19 cellular contexts compared by ENCODE assay signal in the genomic region with DNA sequence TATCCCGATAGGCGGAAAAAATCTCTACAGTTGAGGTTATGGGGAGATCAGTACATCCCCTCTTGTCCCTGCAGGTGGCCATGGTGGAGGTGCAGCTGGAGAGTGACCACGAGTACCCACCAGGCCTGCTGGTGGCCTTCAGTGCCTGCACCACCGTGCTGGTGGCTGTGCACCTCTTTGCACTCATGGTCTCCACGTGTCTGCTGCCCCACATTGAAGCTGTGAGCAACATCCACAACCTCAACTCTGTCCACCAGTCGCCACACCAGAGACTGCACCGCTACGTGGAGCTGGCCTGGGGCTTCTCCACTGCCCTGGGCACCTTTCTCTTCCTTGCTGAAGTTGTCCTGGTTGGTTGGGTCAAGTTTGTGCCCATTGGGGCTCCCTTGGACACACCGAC. TPM values are rescaled to one million over a fixed set of nuclear protein-coding genes. Genes with fewer than 3 reads are reported as not detected.
DNase-seq lines count a peak whose midpoint lies in the region; ATAC-seq, FAIRE-seq and TF ChIP-seq lines count a peak whose summit lies in the region.
"Had no signal": no experiment of that assay in that cellular context is flagged by ENCODE, and none has a peak within 500 bp of the region (broad histone marks: within the 10 kb centered on the region; RNA-seq: fewer than 3 reads in every experiment).

No MANE protein-coding gene starts in this region.

- CTCF ChIA-PET in H1 (lab: Charles Lee; ENCODE audit: partially characterized antibody) = interaction anchor here (0.8 to 4.1 kb wide), 28 partner anchors 8 to 915 kb away, joined by 3 to 39 read pairs (median 4); a partner anchor contains a TSS

- H3K79me1 ChIP-seq in H1 (ENCODE audit: low read depth, low read length) = no peaks in the 10 kb centered on the region; the same call in 1 of the 2 replicates

- H3K9me3 Mint-ChIP-seq in activated T-helper 17 cell treated with anti-CD3 and anti-CD28 coated beads, Interleukin-2, amount 50 U/mL, for 72 hours = no peaks in the 10 kb centered on the region
- H3K9me3 Mint-ChIP-seq: activated CD8-positive, alpha-beta T cell treated with anti-CD3 and anti-CD28 coated beads for 36 hours; activated naive CD8-positive, alpha-beta T cell treated with anti-CD3 and anti-CD28 coated beads, Interleukin-2, amount 10 ng/mL, durations not matched to agents 7 days and 5 days; natural killer cell; T-helper 1 cell treated with Interleukin-12 subunit alpha and Interleukin-12 subunit beta and Interleukin-4 antibody, amounts not matched to agents 30 μg/mL and 1 μg/mL, for 36 hours had no signal

- peak overlapping the region; percentile 12 for H3K9ac ChIP-seq in NT2/D1 (ENCODE audit: insufficient read length, low read depth)
- H3K9ac ChIP-seq in H1 (replicated peaks in 1 of 4; ENCODE audit: extremely low read depth in 1 of 4, low read depth in 3 of 4, low read length in 3 of 4) = no peak overlapping the region
- H3K9ac ChIP-seq: GM23248 had no signal

- H4K91ac ChIP-seq in H1 (replicated peaks; ENCODE audit: insufficient read length, low read length) = no peak overlapping the region

- TF ChIP-seq RAD21 in H1 (IDR thresholded peaks at IDR 0.05 in 1 of 2, conservative IDR thresholded peaks at IDR 0.05 in 1 of 2; ENCODE audit: low read depth in 2 of 2, low read length in 2 of 2) = no peak

- no peak overlapping the region for H2BK20ac ChIP-seq in H1 (ENCODE audit: low read length)

- H2BK120ac ChIP-seq in H1 (replicated peaks; ENCODE audit: low read depth, low read length) = no peak overlapping the region

- H3K23ac ChIP-seq in H1 (ENCODE audit: insufficient read length) = no peak overlapping the region

- no peak overlapping the region for H3K14ac ChIP-seq in H1 (ENCODE audit: insufficient read length)

- no peak overlapping the region for H2AK5ac ChIP-seq in H1 (ENCODE audit: low read depth, low read length)

- H4K5ac ChIP-seq in H1 (ENCODE audit: insufficient read length, low read depth, low read length) = no peak overlapping the region

- H3K4me1 ChIP-seq in DOHH2 (ENCODE audit: control insufficient read depth, low read length) = peaks cover 40% of the 10 kb centered on the region
- H3K4me1 ChIP-seq in NT2/D1 (ENCODE audit: insufficient read depth, insufficient read length) = peaks cover 14% of the 10 kb centered on the region
- H3K4me1 ChIP-seq in H1 (replicated peaks in 1 of 4; ENCODE audit: control insufficient read depth in 3 of 4, insufficient read depth in 4 of 4, low read length in 3 of 4) = peaks cover 0 to 17% (median 11%) of the 10 kb centered on the region in 4 experiments; a peak in 5 of 7 replicates
- peaks cover 0 to 57% (median 50%) of the 10 kb centered on the region in 4 donors for H3K4me1 ChIP-seq in sigmoid colon

- intact Hi-C loops in sigmoid colon (cut with DNase I) = loop anchor here (10.0 kb wide), 1 partner anchor 502 kb away; a partner anchor contains a TSS

- H3K4me2 ChIP-seq in DOHH2 (ENCODE audit: low read length) (0 out of 2 replicates have a peak overlapping the region, but pooled peaks have one; percentile 35), H1 (ENCODE audit: insufficient read depth in 1 of 2, low read depth in 2 of 2, low read length in 2 of 2) (no peak overlapping the region)

- no peaks in the 10 kb centered on the region for H4K20me1 ChIP-seq in DOHH2 (ENCODE audit: control insufficient read depth, insufficient read depth, low read depth, low read length)
- peaks cover 0 to 8% of the 10 kb centered on the region in 2 experiments for H4K20me1 ChIP-seq in H1 (replicated peaks in 1 of 2; ENCODE audit: control insufficient read depth in 1 of 2, insufficient read depth in 2 of 2, low read length in 2 of 2)

- no peak overlapping the region for H2BK5ac ChIP-seq in H1 (ENCODE audit: low read depth, low read length)

- H3F3A ChIP-seq in DOHH2 (ENCODE audit: control insufficient read depth, insufficient read depth) = peaks cover 15% of the 10 kb centered on the region

- peaks cover 18% of the 10 kb centered on the region for H3K36me3 Mint-ChIP-seq in activated T-helper 17 cell treated with anti-CD3 and anti-CD28 coated beads, Interleukin-2, amount 50 U/mL, for 72 hours (ENCODE audit: low read depth)
- H3K36me3 Mint-ChIP-seq: natural killer cell had no signal

- WGBS in H1 (ENCODE audit: extremely low coverage in 1 of 2, insufficient coverage in 1 of 2, insufficient read length in 1 of 2, insufficient replicate concordance in 2 of 2, low coverage in 1 of 2, low lambda C conversion rate in 2 of 2, missing lambda C conversion rate in 1 of 2), 2 experiments = 75% methylated on average over 9 of the region's 9 CpGs; no CpG with 5 or more reads in 1 of the 2 experiments
- WGBS in sigmoid colon, 2 donors = 82 to 88% methylated on average over 9 of the region's 9 CpGs

- H3K4me3 ChIP-seq in DOHH2 (ENCODE audit: low read length) = no peak overlapping the region
- no peak overlapping the region for H3K4me3 ChIP-seq in NT2/D1 (ENCODE audit: insufficient read length, low read depth)
- H3K4me3 ChIP-seq in H1 (ENCODE audit: extremely low read depth in 1 of 4, insufficient read depth in 2 of 4, low read depth in 3 of 4, low read length in 4 of 4) = no peak overlapping the region
- H3K4me3 ChIP-seq in sigmoid colon = no peak overlapping the region
- no peak overlapping the region for H3K4me3 ChIP-seq in coronary artery
- H3K4me3 ChIP-seq: GM23248, pancreas, right atrium auricular region, spleen, upper lobe of left lung had no signal

- no peak for DNase-seq in NT2/D1 (ENCODE audit: low read depth, low spot score)
- no peak for DNase-seq in H1 (ENCODE audit: low read depth in 1 of 2, low spot score in 2 of 2)
- no peak for DNase-seq in sigmoid colon
- DNase-seq in coronary artery (ENCODE audit: low spot score) = no peak
- DNase-seq: activated CD4-positive, alpha-beta T cell treated with anti-CD3 and anti-CD28 coated beads for 1 hour; kidney had no signal

- H2BK12ac ChIP-seq in H1 (ENCODE audit: low read depth, low read length) = peak overlapping the region; percentile 52; the same call in 1 of the 2 replicates

- FAIRE-seq in H1 (lab: Jason Lieb, UNC) = no peak
- FAIRE-seq: kidney, pancreas had no signal

- ATAC-seq in activated T-helper 17 cell treated with anti-CD3 and anti-CD28 coated beads, Interleukin-2, amount 50 U/mL, for 72 hours (replicated peaks) = no peak
- no peak for ATAC-seq in GM21360 (IDR thresholded peaks at IDR 0.05; ENCODE audit: unreplicated experiment)
- ATAC-seq: natural killer cell, pancreas had no signal

- no peak overlapping the region for H2AFZ ChIP-seq in H1 (ENCODE audit: low read length)
- H2AFZ ChIP-seq: GM23248 had no signal

- H3K4me3 Mint-ChIP-seq in activated T-helper 17 cell treated with anti-CD3 and anti-CD28 coated beads, Interleukin-2, amount 50 U/mL, for 72 hours = no peak overlapping the region
- H3K4me3 Mint-ChIP-seq: activated CD8-positive, alpha-beta T cell treated with anti-CD3 and anti-CD28 coated beads for 36 hours; activated naive CD8-positive, alpha-beta T cell treated with anti-CD3 and anti-CD28 coated beads, Interleukin-2, amount 10 ng/mL, durations not matched to agents 7 days and 5 days; natural killer cell; T-helper 1 cell treated with Interleukin-12 subunit alpha and Interleukin-12 subunit beta and Interleukin-4 antibody, amounts not matched to agents 30 μg/mL and 1 μg/mL, for 36 hours had no signal

- H3K79me2 ChIP-seq in DOHH2 (ENCODE audit: control insufficient read depth, low read length) (peaks cover 13% of the 10 kb centered on the region), H1 (ENCODE audit: control insufficient read depth in 1 of 2, insufficient read depth in 2 of 2, low read length in 2 of 2) (no peaks in the 10 kb centered on the region)

- no peak overlapping the region for H3K56ac ChIP-seq in H1 (replicated peaks; ENCODE audit: insufficient read length, low read depth, low read length)

- no peaks in the 10 kb centered on the region for H3K9me3 ChIP-seq in DOHH2 (ENCODE audit: control insufficient read depth, insufficient read depth, low read length)
- H3K9me3 ChIP-seq in NT2/D1 (ENCODE audit: insufficient read depth, low read length) = no peaks in the 10 kb centered on the region
- no peaks in the 10 kb centered on the region for H3K9me3 ChIP-seq in H1 (ENCODE audit: insufficient read depth in 2 of 2, low read depth in 1 of 2, low read length in 1 of 2)
- no peaks in the 10 kb centered on the region for H3K9me3 ChIP-seq in sigmoid colon
- H3K9me3 ChIP-seq: pancreas, right atrium auricular region, spleen, upper lobe of left lung had no signal

- H3K18ac ChIP-seq in H1 (ENCODE audit: extremely low read depth, low read length) = no peak overlapping the region

- H3K27ac ChIP-seq in DOHH2 (ENCODE audit: low read depth, low read length) (no peak overlapping the region), H1 (ENCODE audit: low read depth, low read length) (no peak overlapping the region), sigmoid colon (peak overlapping the region; percentile 24 to 94 (median 74)), coronary artery (peak overlapping the region in 1 of 2 donors; percentile 46)
- H3K27ac ChIP-seq: epithelial cell of prostate, pancreas, right atrium auricular region, upper lobe of left lung had no signal

- no peak for TF ChIP-seq EP300 in H1 (IDR thresholded peaks at IDR 0.05; ENCODE audit: borderline replicate concordance in 1 of 2, low read depth in 2 of 2, low read length in 2 of 2)
- no peak for TF ChIP-seq EP300 in sigmoid colon (IDR thresholded peaks at IDR 0.05)

- POLR2A ChIA-PET in H1 (lab: Charles Lee; ENCODE audit: partially characterized antibody) = interaction anchor here (0.6 to 3.3 kb wide), 18 partner anchors 10 to 948 kb away, joined by 3 to 26 read pairs (median 4); a partner anchor contains a TSS

- H4K8ac ChIP-seq in H1 (ENCODE audit: extremely low read depth, insufficient read depth, low read length) = no peak overlapping the region

- no peak overlapping the region for H3K4ac ChIP-seq in H1 (replicated peaks; ENCODE audit: insufficient read length, low read depth, low read length)

- TF ChIP-seq POLR2A in H1 (IDR thresholded peaks at IDR 0.05; ENCODE audit: control extremely low read depth in 1 of 2, low read depth in 2 of 2, low read length in 2 of 2) = no peak
- TF ChIP-seq POLR2A in sigmoid colon (IDR thresholded peaks at IDR 0.05) = no peak

- H3K4me1 Mint-ChIP-seq in activated T-helper 17 cell treated with anti-CD3 and anti-CD28 coated beads, Interleukin-2, amount 50 U/mL, for 72 hours = peaks cover 5% of the 10 kb centered on the region

- TF ChIP-seq CTCF in DOHH2 (IDR thresholded peaks at IDR 0.05; ENCODE audit: low read depth, low read length, poor library complexity, severe bottlenecking) (no peak), H1 (IDR thresholded peaks at IDR 0.05; ENCODE audit: control extremely low read depth in 1 of 3, insufficient read depth in 1 of 3, low read depth in 1 of 3, low read length in 3 of 3) (no peak), sigmoid colon (IDR thresholded peaks at IDR 0.05) (no peak), coronary artery (IDR thresholded peaks at IDR 0.05) (no peak)

- no peak overlapping the region for H3K27ac Mint-ChIP-seq in activated T-helper 17 cell treated with anti-CD3 and anti-CD28 coated beads, Interleukin-2, amount 50 U/mL, for 72 hours
- H3K27ac Mint-ChIP-seq: activated CD8-positive, alpha-beta T cell treated with anti-CD3 and anti-CD28 coated beads for 36 hours; activated naive CD8-positive, alpha-beta T cell treated with anti-CD3 and anti-CD28 coated beads, Interleukin-2, amount 10 ng/mL, durations not matched to agents 7 days and 5 days; T-helper 1 cell treated with Interleukin-12 subunit alpha and Interleukin-12 subunit beta and Interleukin-4 antibody, amounts not matched to agents 30 μg/mL and 1 μg/mL, for 36 hours had no signal

- no peaks in the 10 kb centered on the region for H3K27me3 Mint-ChIP-seq in activated T-helper 17 cell treated with anti-CD3 and anti-CD28 coated beads, Interleukin-2, amount 50 U/mL, for 72 hours
- H3K27me3 Mint-ChIP-seq: activated CD8-positive, alpha-beta T cell treated with anti-CD3 and anti-CD28 coated beads for 36 hours; activated naive CD8-positive, alpha-beta T cell treated with anti-CD3 and anti-CD28 coated beads, Interleukin-2, amount 10 ng/mL, durations not matched to agents 7 days and 5 days had no signal

- H3K36me3 ChIP-seq in DOHH2 (ENCODE audit: control insufficient read depth, low read length) (0 out of 2 replicates have a peak, but pooled peaks cover 5% of the 10 kb centered on the region), NT2/D1 (ENCODE audit: insufficient read depth, insufficient read length, low read length) (peaks cover 6% of the 10 kb centered on the region), H1 (ENCODE audit: control insufficient read depth in 2 of 4, insufficient read depth in 4 of 4, low read length in 3 of 4) (no peaks in the 10 kb centered on the region), sigmoid colon (no peaks in the 10 kb centered on the region)
- H3K36me3 ChIP-seq: pancreas, right atrium auricular region had no signal

- no peak overlapping the region for H2BK15ac ChIP-seq in H1 (ENCODE audit: low read length)

- H3K9me2 ChIP-seq in DOHH2 (replicated peaks; ENCODE audit: control insufficient read depth, low read length) = no peaks in the 10 kb centered on the region

- H3K23me2 ChIP-seq in H1 (ENCODE audit: low read depth, low read length) = peaks cover 12% of the 10 kb centered on the region

- H3K27me3 ChIP-seq in DOHH2 (ENCODE audit: control insufficient read depth, low read length) (no peaks in the 10 kb centered on the region), NT2/D1 (ENCODE audit: insufficient read depth, insufficient read length) (no peaks in the 10 kb centered on the region), H1 (replicated peaks in 1 of 4; ENCODE audit: control insufficient read depth in 3 of 4, extremely low read depth in 1 of 4, insufficient read depth in 3 of 4, low read length in 3 of 4) (no peaks in the 10 kb centered on the region), sigmoid colon (no peaks in the 10 kb centered on the region)
- H3K27me3 ChIP-seq: pancreas, right atrium auricular region, spleen, upper lobe of left lung had no signal

RNA-seq across cellular contexts. Expression of a gene that starts 4.2 kb away (rescaled TPM):
- 8.7 and 10.0 TPM in 2 replicates for total RNA-seq in H1 (2021; fragmentation: NEBNext Ultra II Directional; extraction: Animal tissue kit (Norgen Biotek cat#: 25700))
- polyA plus RNA-seq in H1 (2011; rRNA removed) (24.5 and 26.8 TPM in 2 replicates), sigmoid colon (10 to 100 TPM in 2 of 3 donors, 1 to 10 TPM in 1; 8.6 to 16.1 (median 15.6) TPM)
- polyA plus RNA-seq in H1 (2011; cell fraction: cytosol; rRNA removed) = 15.8 TPM
- 15.7 TPM for polyA plus RNA-seq in H1 (2011; cell fraction: nucleus; rRNA removed)
- 6.0 to 11.3 TPM (median 9.0 TPM) in 4 replicates for polyA plus RNA-seq in H1 (2012, experiment 1 of 2)
- polyA plus RNA-seq in H1 (2012, experiment 2 of 2) = 10.6 TPM
- 10.8 TPM for polyA plus RNA-seq in H1 (2013, experiment 1 of 2)
- 13.1 TPM for polyA plus RNA-seq in H1 (2013, experiment 2 of 2)
- polyA minus RNA-seq in H1 (2011; rRNA and poly(A)+ RNA removed) = 11.8 and 13.4 TPM in 2 replicates
- 6.5 TPM for polyA minus RNA-seq in H1 (2011; cell fraction: cytosol; rRNA and poly(A)+ RNA removed)
- 8.5 TPM for polyA minus RNA-seq in H1 (2011; cell fraction: nucleus; rRNA and poly(A)+ RNA removed)
- total RNA-seq in sigmoid colon = 10 to 100 TPM; 33.3 to 43.3 (median 40.5) TPM
- 10 to 100 TPM; 12.4 to 25.8 TPM for total RNA-seq in activated T-helper 17 cell treated with anti-CD3 and anti-CD28 coated beads, Interleukin-2, amount 50 U/mL, for 72 hours

RNA-seq across cellular contexts. Expression of a gene that starts 4.4 kb away (rescaled TPM):
- total RNA-seq in H1 (2021; fragmentation: NEBNext Ultra II Directional; extraction: Animal tissue kit (Norgen Biotek cat#: 25700)) = 29.0 and 29.6 TPM in 2 replicates
- 4.8 and 8.3 TPM in 2 replicates for polyA plus RNA-seq in H1 (2011; rRNA removed)
- polyA plus RNA-seq in H1 (2011; cell fraction: cytosol; rRNA removed) = 3.2 TPM
- 20.7 TPM for polyA plus RNA-seq in H1 (2011; cell fraction: nucleus; rRNA removed)
- polyA plus RNA-seq in H1 (2012, experiment 1 of 2) = 23.3 to 31.8 TPM (median 27.5 TPM) in 4 replicates
- polyA plus RNA-seq in H1 (2012, experiment 2 of 2) = 13.9 TPM
- 18.4 TPM for polyA plus RNA-seq in H1 (2013, experiment 1 of 2)
- 18.0 TPM for polyA plus RNA-seq in H1 (2013, experiment 2 of 2)
- polyA minus RNA-seq in H1 (2011; rRNA and poly(A)+ RNA removed) = 3.2 and 4.1 TPM in 2 replicates
- polyA minus RNA-seq in H1 (2011; cell fraction: cytosol; rRNA and poly(A)+ RNA removed) = 8.7 TPM
- polyA minus RNA-seq in H1 (2011; cell fraction: nucleus; rRNA and poly(A)+ RNA removed) = 9.1 TPM
- 10 to 100 TPM in 1 of 4 donors, 1 to 10 TPM in 3; 5.0 to 16.0 (median 7.1) TPM for total RNA-seq in sigmoid colon
- 10 to 100 TPM in 1 of 3 donors, 1 to 10 TPM in 2; 2.4 to 13.1 (median 3.2) TPM for polyA plus RNA-seq in sigmoid colon
- 10 to 100 TPM; 27.5 to 33.7 TPM for total RNA-seq in activated T-helper 17 cell treated with anti-CD3 and anti-CD28 coated beads, Interleukin-2, amount 50 U/mL, for 72 hours

RNA-seq across cellular contexts. Expression of a gene that starts 29.7 kb away (rescaled TPM):
- total RNA-seq in H1 (2021; fragmentation: NEBNext Ultra II Directional; extraction: Animal tissue kit (Norgen Biotek cat#: 25700)) = 72.2 and 74.8 TPM in 2 replicates
- polyA plus RNA-seq in H1 (2011; rRNA removed) (47.2 and 77.3 TPM in 2 replicates), sigmoid colon (10 to 100 TPM in 1 of 3 donors, 1 to 10 TPM in 2; 3.0 to 32.7 (median 8.3) TPM)
- 36.7 TPM for polyA plus RNA-seq in H1 (2011; cell fraction: cytosol; rRNA removed)
- 70.9 TPM for polyA plus RNA-seq in H1 (2011; cell fraction: nucleus; rRNA removed)
- 35.8 to 54.6 TPM (median 48.7 TPM) in 4 replicates for polyA plus RNA-seq in H1 (2012, experiment 1 of 2)
- 41.4 TPM for polyA plus RNA-seq in H1 (2012, experiment 2 of 2)
- 42.8 TPM for polyA plus RNA-seq in H1 (2013, experiment 1 of 2)
- polyA plus RNA-seq in H1 (2013, experiment 2 of 2) = 45.1 TPM
- 9.9 and 13.9 TPM in 2 replicates for polyA minus RNA-seq in H1 (2011; rRNA and poly(A)+ RNA removed)
- 46.6 TPM for polyA minus RNA-seq in H1 (2011; cell fraction: cytosol; rRNA and poly(A)+ RNA removed)
- polyA minus RNA-seq in H1 (2011; cell fraction: nucleus; rRNA and poly(A)+ RNA removed) = 25.4 TPM
- 10 to 100 TPM in 3 of 4 donors, 1 to 10 TPM in 1; 7.9 to 18.3 (median 13.0) TPM for total RNA-seq in sigmoid colon
- total RNA-seq in activated T-helper 17 cell treated with anti-CD3 and anti-CD28 coated beads, Interleukin-2, amount 50 U/mL, for 72 hours = 10 to 100 TPM; 32.2 to 40.7 TPM

RNA-seq across cellular contexts. Expression of a gene that starts 31.9 kb away (rescaled TPM):
- total RNA-seq in H1 (2021; fragmentation: NEBNext Ultra II Directional; extraction: Animal tissue kit (Norgen Biotek cat#: 25700)) = 2.9 and 3.1 TPM in 2 replicates
- 6.6 and 9.8 TPM in 2 replicates for polyA plus RNA-seq in H1 (2011; rRNA removed)
- 5.6 TPM for polyA plus RNA-seq in H1 (2011; cell fraction: cytosol; rRNA removed)
- polyA plus RNA-seq in H1 (2011; cell fraction: nucleus; rRNA removed) = 9.9 TPM
- polyA plus RNA-seq in H1 (2012, experiment 1 of 2) = 1.2 to 4.1 TPM (median 3.8 TPM) in 4 replicates
- 5.2 TPM for polyA plus RNA-seq in H1 (2012, experiment 2 of 2)
- 2.6 TPM for polyA plus RNA-seq in H1 (2013, experiment 1 of 2)
- 2.5 TPM for polyA plus RNA-seq in H1 (2013, experiment 2 of 2)
- 2.3 and 2.9 TPM in 2 replicates for polyA minus RNA-seq in H1 (2011; rRNA and poly(A)+ RNA removed)
- 1.7 TPM for polyA minus RNA-seq in H1 (2011; cell fraction: cytosol; rRNA and poly(A)+ RNA removed)
- polyA minus RNA-seq in H1 (2011; cell fraction: nucleus; rRNA and poly(A)+ RNA removed) = 2.2 TPM
- 10 to 100 TPM; 14.6 to 16.1 (median 15.5) TPM for total RNA-seq in sigmoid colon
- polyA plus RNA-seq in sigmoid colon = 10 to 100 TPM in 2 of 3 donors, 1 to 10 TPM in 1; 9.0 to 36.1 (median 13.6) TPM
- 1 to 10 TPM; 8.8 TPM for total RNA-seq in activated T-helper 17 cell treated with anti-CD3 and anti-CD28 coated beads, Interleukin-2, amount 50 U/mL, for 72 hours

RNA-seq across cellular contexts. Expression of a gene that starts 56.7 kb away (rescaled TPM):
- 0.77 and 0.97 TPM in 2 replicates for total RNA-seq in H1 (2021; fragmentation: NEBNext Ultra II Directional; extraction: Animal tissue kit (Norgen Biotek cat#: 25700))
- 3.4 and 5.0 TPM in 2 replicates for polyA plus RNA-seq in H1 (2011; rRNA removed)
- 1.3 TPM for polyA plus RNA-seq in H1 (2011; cell fraction: cytosol; rRNA removed)
- 3.2 TPM for polyA plus RNA-seq in H1 (2011; cell fraction: nucleus; rRNA removed)
- 0.50 to 1.1 TPM (median 1.00 TPM) in 4 replicates for polyA plus RNA-seq in H1 (2012, experiment 1 of 2)
- 1.0 TPM for polyA plus RNA-seq in H1 (2012, experiment 2 of 2)
- 1.3 TPM for polyA plus RNA-seq in H1 (2013, experiment 1 of 2)
- 1.6 TPM for polyA plus RNA-seq in H1 (2013, experiment 2 of 2)
- 0.71 and 1.3 TPM in 2 replicates for polyA minus RNA-seq in H1 (2011; rRNA and poly(A)+ RNA removed)
- 0.66 TPM for polyA minus RNA-seq in H1 (2011; cell fraction: cytosol; rRNA and poly(A)+ RNA removed)
- polyA minus RNA-seq in H1 (2011; cell fraction: nucleus; rRNA and poly(A)+ RNA removed) = 2.3 TPM
- 1 to 10 TPM; 2.3 to 6.9 (median 4.9) TPM for total RNA-seq in sigmoid colon
- polyA plus RNA-seq in sigmoid colon = 1 to 10 TPM in 2 of 3 donors, under 1 TPM in 1; 0.46 to 3.6 (median 1.5) TPM
- total RNA-seq in activated T-helper 17 cell treated with anti-CD3 and anti-CD28 coated beads, Interleukin-2, amount 50 U/mL, for 72 hours = under 1 TPM; 0.15 to 0.26 TPM

Comparison
In these comparisons a context has a peak if more than half of its experiments do, and no peak if none do; other contexts are left out.
1. H3K27ac ChIP-seq: peak in sigmoid colon (4 of 4); none in DOHH2 (single experiment) and H1 (single experiment).